In the genomic region with DNA sequence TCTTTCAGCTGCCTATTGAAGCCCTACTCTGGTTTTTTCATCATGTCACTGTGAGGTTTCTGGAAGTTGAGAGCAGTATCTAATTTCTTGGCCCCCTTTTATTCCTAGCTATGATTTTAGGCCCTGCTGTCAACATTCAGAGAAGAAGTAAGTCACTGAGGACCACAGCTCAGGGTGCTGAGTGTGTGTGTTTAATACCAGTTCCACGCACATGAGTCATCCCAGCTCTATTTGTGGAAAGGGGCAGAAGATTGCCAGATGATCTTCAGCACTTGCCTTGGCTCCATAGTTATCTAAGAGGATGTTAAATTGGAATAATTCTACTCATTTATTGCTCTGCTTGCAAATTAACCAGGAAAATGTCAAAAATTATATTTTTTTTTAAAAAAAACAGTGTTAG, we compare ENCODE assay signal across 27 cellular contexts.
A peak's percentile ranks its signal among the peaks of the same experiment; 100 is the strongest.
DNase-seq lines count a peak whose midpoint lies in the region; ATAC-seq and TF ChIP-seq lines count a peak whose summit lies in the region.
"Had no signal": no experiment of that assay in that cellular context is flagged by ENCODE, and none has a peak within 500 bp of the region (broad histone marks: within the 10 kb centered on the region; RNA-seq: fewer than 3 reads in every experiment).

No MANE protein-coding gene starts in this region.

- peaks cover 7 to 17% of the 10 kb centered on the region in 2 donors for H3K4me1 Mint-ChIP-seq in natural killer cell
- no peaks in the 10 kb centered on the region for H3K4me1 Mint-ChIP-seq in activated naive CD4-positive, alpha-beta T cell treated with anti-CD3 and anti-CD28 coated beads for 36 hours (ENCODE audit: low read depth)
- H3K4me1 Mint-ChIP-seq: activated naive CD8-positive, alpha-beta T cell treated with anti-CD3 and anti-CD28 coated beads, Interleukin-2, amount 10 ng/mL, durations not matched to agents 7 days and 5 days; CD8-positive, alpha-beta memory T cell; central memory CD8-positive, alpha-beta T cell; neural progenitor cell had no signal

- no peak overlapping the region for H3K27ac Mint-ChIP-seq in natural killer cell
- H3K27ac Mint-ChIP-seq in activated naive CD4-positive, alpha-beta T cell treated with anti-CD3 and anti-CD28 coated beads for 36 hours = no peak overlapping the region
- H3K27ac Mint-ChIP-seq: activated CD8-positive, alpha-beta T cell treated with anti-CD3 and anti-CD28 coated beads, Interleukin-2, amount 10 ng/mL, durations not matched to agents 7 days and 5 days; activated naive CD8-positive, alpha-beta T cell treated with anti-CD3 and anti-CD28 coated beads, Interleukin-2, amount 10 ng/mL, durations not matched to agents 7 days and 5 days; activated T-helper 1 cell treated with anti-CD3 and anti-CD28 coated beads, Interleukin-12 subunit alpha, Interleukin-12 subunit beta, Interleukin-2, Interleukin-4 antibody, amounts not matched to agents 30 ng/mL and 10 ng/mL and 1 ng/mL, durations not matched to agents 14 hours and 24 hours and 36 hours; neural progenitor cell; T-helper 2 cell treated with Interferon-gamma antibody and Interleukin-4, amounts not matched to agents 5 μg/mL and 100 μg/mL, for 36 hours had no signal

- TF ChIP-seq CTCF in AG10803 (conservative IDR thresholded peaks at IDR 0.05; ENCODE audit: low read length) (no peak), IMR-90 (conservative IDR thresholded peaks at IDR 0.05; ENCODE audit: low read depth, low read length) (no peak), choroid plexus epithelial cell (conservative IDR thresholded peaks at IDR 0.05; ENCODE audit: low read depth, low read length) (no peak), natural killer cell (IDR thresholded peaks at IDR 0.05) (no peak), uterus (IDR thresholded peaks at IDR 0.05) (no peak)

- no peak overlapping the region for H2AFZ ChIP-seq in IMR-90 (replicated peaks; ENCODE audit: low read length, poor library complexity)
- H2AFZ ChIP-seq: neural progenitor cell had no signal

- TF ChIP-seq RAD21 in IMR-90 (IDR thresholded peaks at IDR 0.05; ENCODE audit: low read length) = no peak

- H3K14ac ChIP-seq in IMR-90 (replicated peaks; ENCODE audit: low read depth, low read length) = no peak overlapping the region

- H2BK5ac ChIP-seq in IMR-90 (ENCODE audit: low read depth, low read length, poor library complexity, severe bottlenecking) = no peak overlapping the region

- H3K27me3 ChIP-seq in IMR-90 (ENCODE audit: control insufficient read depth, insufficient read depth, low read length) (no peaks in the 10 kb centered on the region), uterus (no peaks in the 10 kb centered on the region)
- H3K27me3 ChIP-seq: esophagus squamous epithelium, neural progenitor cell, SJSA1, thyroid gland had no signal

- H3K18ac ChIP-seq in IMR-90 (ENCODE audit: low read depth, low read length) = no peak overlapping the region

- no CpG with 5 or more reads among the region's 1 CpG for WGBS in IMR-90 (ENCODE audit: extremely low coverage in 2 of 2, insufficient read length in 1 of 2), 2 experiments

- in situ Hi-C loops in IMR-90 (cut with MboI; ENCODE audit: low sequenced_read_pairs) = no loop called here

- peaks cover 27 to 42% of the 10 kb centered on the region in 2 donors for H3K27me3 Mint-ChIP-seq in natural killer cell (ENCODE audit: low read depth in 2 of 2)
- peaks cover 4% of the 10 kb centered on the region for H3K27me3 Mint-ChIP-seq in activated naive CD4-positive, alpha-beta T cell treated with anti-CD3 and anti-CD28 coated beads for 36 hours (ENCODE audit: low read depth)

- no peak overlapping the region for H3K27ac ChIP-seq in IMR-90 (ENCODE audit: insufficient read depth, low read length)
- H3K27ac ChIP-seq in uterus = no peak overlapping the region
- H3K27ac ChIP-seq: esophagus squamous epithelium, neural progenitor cell, SJSA1, thyroid gland had no signal

- H3K4me3 Mint-ChIP-seq in natural killer cell = no peak overlapping the region
- no peak overlapping the region for H3K4me3 Mint-ChIP-seq in activated naive CD4-positive, alpha-beta T cell treated with anti-CD3 and anti-CD28 coated beads for 36 hours
- H3K4me3 Mint-ChIP-seq: activated CD8-positive, alpha-beta T cell treated with anti-CD3 and anti-CD28 coated beads, Interleukin-2, amount 10 ng/mL, durations not matched to agents 7 days and 5 days; activated naive CD8-positive, alpha-beta T cell treated with anti-CD3 and anti-CD28 coated beads, Interleukin-2, amount 10 ng/mL, durations not matched to agents 7 days and 5 days; activated T-helper 1 cell treated with anti-CD3 and anti-CD28 coated beads, Interleukin-12 subunit alpha, Interleukin-12 subunit beta, Interleukin-2, Interleukin-4 antibody, amounts not matched to agents 30 ng/mL and 10 ng/mL and 1 ng/mL, durations not matched to agents 14 hours and 24 hours and 36 hours; CD8-positive, alpha-beta memory T cell; central memory CD8-positive, alpha-beta T cell; neural progenitor cell; T-helper 2 cell treated with Interferon-gamma antibody and Interleukin-4, amounts not matched to agents 5 μg/mL and 100 μg/mL, for 36 hours had no signal

- H3K36me3 Mint-ChIP-seq in natural killer cell = no peaks in the 10 kb centered on the region
- no peaks in the 10 kb centered on the region for H3K36me3 Mint-ChIP-seq in activated naive CD4-positive, alpha-beta T cell treated with anti-CD3 and anti-CD28 coated beads for 36 hours (ENCODE audit: low read depth)
- H3K36me3 Mint-ChIP-seq: activated naive CD8-positive, alpha-beta T cell treated with anti-CD3 and anti-CD28 coated beads, Interleukin-2, amount 10 ng/mL, durations not matched to agents 7 days and 5 days; CD8-positive, alpha-beta memory T cell; neural progenitor cell had no signal

- dilution Hi-C loops in IMR-90 (cut with HindIII; ENCODE audit: low sequenced_read_pairs, unreplicated experiment) = no loop called here

- no peak overlapping the region for H4K8ac ChIP-seq in IMR-90 (ENCODE audit: low read depth in 2 of 2, low read length in 2 of 2)

- H3K23ac ChIP-seq in IMR-90 (ENCODE audit: low read depth, low read length) = no peak overlapping the region

- no peak overlapping the region for H2AK5ac ChIP-seq in IMR-90 (ENCODE audit: low read depth, low read length)

- H2BK120ac ChIP-seq in IMR-90 (ENCODE audit: low read depth, low read length) = no peak overlapping the region

- H2BK20ac ChIP-seq in IMR-90 (ENCODE audit: low read depth, low read length) = no peak overlapping the region

- H3K4me3 ChIP-seq in AG10803 (ENCODE audit: low read length) (no peak overlapping the region), IMR-90 (ENCODE audit: insufficient read depth, low read depth, low read length) (no peak overlapping the region), choroid plexus epithelial cell (ENCODE audit: low read depth, low read length) (no peak overlapping the region), uterus (no peak overlapping the region)
- H3K4me3 ChIP-seq: esophagus squamous epithelium, neural progenitor cell, SJSA1, thyroid gland had no signal

- POLR2A ChIA-PET in IMR-90 (lab: Charles Lee; ENCODE audit: unreplicated experiment) = no interaction called here

- CTCF ChIA-PET in IMR-90 (lab: Yijun Ruan, JAX) = no interaction called here
- CTCF ChIA-PET in activated naive CD4-positive, alpha-beta T cell treated with anti-CD3 and anti-CD28 coated beads for 36 hours (lab: Charles Lee) = interaction anchor here (1.2 kb wide), 1 partner anchor 20 kb away, joined by 3 read pairs; no protein-coding TSS in a partner anchor

- no peak for TF ChIP-seq POLR2A in IMR-90 (IDR thresholded peaks at IDR 0.05; ENCODE audit: low read depth, low read length)
- no peak for TF ChIP-seq POLR2A in uterus (IDR thresholded peaks at IDR 0.05)

- peaks cover 6% of the 10 kb centered on the region for H3K4me1 ChIP-seq in IMR-90 (ENCODE audit: control insufficient read depth, insufficient read depth, low read length)
- H3K4me1 ChIP-seq in uterus = peaks cover 0 to 9% of the 10 kb centered on the region in 2 donors
- H3K4me1 ChIP-seq: neural progenitor cell, thyroid gland had no signal

- H2BK15ac ChIP-seq in IMR-90 (ENCODE audit: low read depth, low read length) = no peak overlapping the region

- no peaks in the 10 kb centered on the region for H3K36me3 ChIP-seq in IMR-90 (ENCODE audit: control insufficient read depth, insufficient read depth, low read length)
- no peaks in the 10 kb centered on the region for H3K36me3 ChIP-seq in uterus
- H3K36me3 ChIP-seq: esophagus squamous epithelium, neural progenitor cell, thyroid gland had no signal

- peak; percentile 69 for DNase-seq in AG10803 (ENCODE audit: low read depth)
- peak; percentile 65 for DNase-seq in IMR-90
- peak; percentile 19 for DNase-seq in choroid plexus epithelial cell (ENCODE audit: low read depth)
- DNase-seq in kidney glomerular epithelial cell (lab: John Stamatoyannopoulos, UW) = peak; percentile 27
- DNase-seq in natural killer cell = no peak
- DNase-seq in activated T-cell treated with anti-CD3 and anti-CD28 coated beads, Interleukin-2, amount 50 U/mL, for 48 hours = no peak
- DNase-seq in uterus = no peak
- no peak for DNase-seq in activated naive CD4-positive, alpha-beta T cell treated with anti-CD3 and anti-CD28 coated beads for 36 hours
- DNase-seq: activated CD8-positive, alpha-beta T cell treated with anti-CD3 and anti-CD28 coated beads, Interleukin-2, amount 10 ng/mL, durations not matched to agents 7 days and 5 days; activated naive CD8-positive, alpha-beta T cell treated with anti-CD3 and anti-CD28 coated beads, Interleukin-2, amount 10 ng/mL, durations not matched to agents 7 days and 5 days; CD8-positive, alpha-beta memory T cell; effector CD4-positive, alpha-beta T cell; esophagus squamous epithelium; hypothalamus; KG1; kidney; midbrain; NCI-H1092; NCI-H2107; NCI-H526; stimulated activated naive CD4-positive, alpha-beta T cell; thyroid gland had no signal

- no peak overlapping the region for H3K56ac ChIP-seq in IMR-90 (ENCODE audit: extremely low read depth, insufficient read depth, low read length)

- H3K9me3 Mint-ChIP-seq in natural killer cell = no peaks in the 10 kb centered on the region
- H3K9me3 Mint-ChIP-seq in activated naive CD4-positive, alpha-beta T cell treated with anti-CD3 and anti-CD28 coated beads for 36 hours = no peaks in the 10 kb centered on the region
- H3K9me3 Mint-ChIP-seq: activated naive CD8-positive, alpha-beta T cell treated with anti-CD3 and anti-CD28 coated beads, Interleukin-2, amount 10 ng/mL, durations not matched to agents 7 days and 5 days; central memory CD8-positive, alpha-beta T cell; neural progenitor cell; T-helper 2 cell treated with Interferon-gamma antibody and Interleukin-4, amounts not matched to agents 5 μg/mL and 100 μg/mL, for 36 hours had no signal

- no peaks in the 10 kb centered on the region for H3K9me1 ChIP-seq in IMR-90 (ENCODE audit: insufficient read depth, low read length)

- no TSS peak for BruUV-seq in IMR-90 (replicated peaks; lab: Mats Ljungman, UMichigan)

- no peaks in the 10 kb centered on the region for H4K20me1 ChIP-seq in IMR-90 (ENCODE audit: insufficient read depth, low read length)

- no peak overlapping the region; the same call in 1 of the 2 replicates for H3K4me2 ChIP-seq in IMR-90 (ENCODE audit: low read depth, low read length)
- H3K4me2 ChIP-seq: neural progenitor cell had no signal

- ATAC-seq in IMR-90 (ENCODE audit: low read depth) (peak; percentile 51), natural killer cell (no peak)
- ATAC-seq: activated CD8-positive, alpha-beta T cell treated with anti-CD3 and anti-CD28 coated beads, Interleukin-2, amount 10 ng/mL, durations not matched to agents 7 days and 5 days had no signal

- no peak overlapping the region for H3K9ac ChIP-seq in IMR-90 (ENCODE audit: low read depth, low read length)
- H3K9ac ChIP-seq: neural progenitor cell had no signal

- H4K5ac ChIP-seq in IMR-90 (ENCODE audit: low read depth, low read length) = no peak overlapping the region

- intact Hi-C loops in IMR-90 (cut with micrococcal nuclease) (no loop called here), natural killer cell (cut with micrococcal nuclease) (no loop called here), uterus (cut with DNase I; ENCODE audit: low total_unique reads) (no loop called here)
- intact Hi-C loops in activated naive CD4-positive, alpha-beta T cell treated with anti-CD3 and anti-CD28 coated beads for 36 hours (cut with micrococcal nuclease) = no loop called here

- no peak overlapping the region for H3K4ac ChIP-seq in IMR-90 (ENCODE audit: low read depth, low read length)

- H3K79me1 ChIP-seq in IMR-90 (ENCODE audit: low read depth in 1 of 2, low read length in 2 of 2) = no peaks in the 10 kb centered on the region

- H2AK9ac ChIP-seq in IMR-90 (replicated peaks; ENCODE audit: low read depth, low read length, poor library complexity) = peak overlapping the region; percentile 56

- H3K9me3 ChIP-seq in IMR-90 (ENCODE audit: control insufficient read depth, insufficient read depth, low read length) (no peaks in the 10 kb centered on the region), uterus (no peaks in the 10 kb centered on the region)
- H3K9me3 ChIP-seq: esophagus squamous epithelium, SJSA1, thyroid gland had no signal

- no peak overlapping the region for H4K91ac ChIP-seq in IMR-90 (ENCODE audit: insufficient read depth, low read depth, low read length)

Comparison
In these comparisons a context has a peak if more than half of its experiments do, and no peak if none do; other contexts are left out.
1. DNase-seq: peak in AG10803 (single experiment), IMR-90 (single experiment), choroid plexus epithelial cell (single experiment) and kidney glomerular epithelial cell (single experiment); none in natural killer cell (single experiment), activated T-cell treated with anti-CD3 and anti-CD28 coated beads, Interleukin-2, amount 50 U/mL, for 48 hours (0 of 2), uterus (0 of 2) and activated naive CD4-positive, alpha-beta T cell treated with anti-CD3 and anti-CD28 coated beads for 36 hours (single experiment).